8 cellular contexts compared by ENCODE assay signal in the genomic region with DNA sequence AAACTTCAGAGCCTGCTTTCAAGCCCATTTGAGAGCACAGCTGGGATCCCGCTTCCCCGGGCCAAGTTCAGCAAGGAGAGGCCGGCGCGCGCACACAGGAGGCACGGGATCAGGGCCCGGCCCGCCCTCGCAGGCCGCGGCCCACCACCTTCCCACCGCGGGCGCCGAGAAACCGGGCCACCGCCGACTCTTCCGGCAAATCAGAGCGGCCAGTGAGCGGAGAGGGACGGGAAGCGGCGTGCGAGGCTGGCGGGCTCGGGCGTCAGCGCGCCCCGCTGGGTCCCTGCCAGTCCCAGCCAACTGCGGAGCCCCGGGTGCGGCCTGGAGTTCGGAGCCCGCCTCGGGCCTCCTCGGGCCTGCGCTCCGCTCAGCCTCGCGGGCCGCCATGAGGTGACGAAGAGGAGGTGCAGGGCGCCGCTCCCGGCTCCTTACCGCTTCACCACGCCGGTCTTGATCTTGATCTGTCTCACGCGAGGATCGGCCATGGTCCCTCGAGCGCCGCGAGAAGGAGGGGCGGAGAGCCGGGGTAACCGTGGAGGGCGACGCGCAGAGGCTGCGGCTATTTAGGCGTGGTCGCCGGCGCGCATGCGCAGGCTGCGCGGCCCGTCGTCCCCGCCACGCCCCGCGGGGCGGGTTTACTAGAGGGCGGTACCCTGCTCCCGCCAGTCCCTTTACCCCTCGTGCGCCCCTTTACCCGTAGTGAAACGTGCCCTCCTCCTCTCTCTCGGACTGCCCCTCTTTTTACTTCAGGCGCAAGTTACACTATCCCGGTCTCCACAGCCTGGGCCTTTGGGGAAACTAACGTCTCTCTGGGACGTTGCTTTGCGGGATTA. TPM values are rescaled to one million over a fixed set of nuclear protein-coding genes. Genes with fewer than 3 reads are reported as not detected.
A peak's percentile ranks its signal among the peaks of the same experiment; 100 is the strongest.
DNase-seq lines count a peak whose midpoint lies in the region; ATAC-seq and TF ChIP-seq lines count a peak whose summit lies in the region.

TSS of gene TBCA (minus strand) at position 567 of the 833 bp plus-strand sequence. CDS start at position 485, 82 bp downstream.

- TF ChIP-seq CTCF in left ventricle myocardium inferior (IDR thresholded peaks at IDR 0.05; ENCODE audit: borderline replicate concordance) (peak; percentile 38), psoas muscle (IDR thresholded peaks at IDR 0.05) (no peak)

- 0 to 1% (median 0%) methylated on average over 65 to 92 of the region's 92 CpGs for WGBS in psoas muscle, 3 donors
- WGBS in urinary bladder: under 1% methylated on average over 92 of the region's 92 CpGs

- H3K4me1 ChIP-seq in left ventricle myocardium inferior (peaks cover 56% of the 10 kb centered on the region), psoas muscle (peaks cover 40% of the 10 kb centered on the region), urinary bladder (ENCODE audit: insufficient read depth) (peaks cover 3% of the 10 kb centered on the region)

- peaks cover 22% of the 10 kb centered on the region for H3K36me3 Mint-ChIP-seq in T-helper 1 cell treated with Interleukin-12 subunit alpha and Interleukin-12 subunit beta and Interleukin-4 antibody, amounts not matched to agents 30 μg/mL and 1 μg/mL, for 36 hours (ENCODE audit: low read depth)

- H3K4me3 Mint-ChIP-seq in T-helper 1 cell treated with Interleukin-12 subunit alpha and Interleukin-12 subunit beta and Interleukin-4 antibody, amounts not matched to agents 30 μg/mL and 1 μg/mL, for 36 hours: peak within 1 kb of the TSS; percentile 95

- peaks cover 36% of the 10 kb centered on the region for H3K4me1 Mint-ChIP-seq in T-helper 1 cell treated with Interleukin-12 subunit alpha and Interleukin-12 subunit beta and Interleukin-4 antibody, amounts not matched to agents 30 μg/mL and 1 μg/mL, for 36 hours (ENCODE audit: low read depth)

- H3K27me3 ChIP-seq in left ventricle myocardium inferior (ENCODE audit: low read depth): no peaks in the 10 kb centered on the region
- no peaks in the 10 kb centered on the region for H3K27me3 ChIP-seq in psoas muscle (ENCODE audit: insufficient read depth in 3 of 3, low read length in 2 of 3)

- intact Hi-C loops in left ventricle myocardium inferior (cut with micrococcal nuclease) (no loop called here), psoas muscle (cut with DNase I) (loop anchor here in 1 of 2 donors (10.0 kb wide), 1 partner anchor 131 kb away; no protein-coding TSS in a partner anchor)

- no peaks in the 10 kb centered on the region for H3K27me3 Mint-ChIP-seq in T-helper 1 cell treated with Interleukin-12 subunit alpha and Interleukin-12 subunit beta and Interleukin-4 antibody, amounts not matched to agents 30 μg/mL and 1 μg/mL, for 36 hours (ENCODE audit: low read depth)

- H3K9me3 ChIP-seq in left ventricle myocardium inferior (replicated peaks): no peaks in the 10 kb centered on the region
- H3K9me3 ChIP-seq in psoas muscle: no peaks in the 10 kb centered on the region

- DNase-seq in NCI-H1694 (lab: John Stamatoyannopoulos, UW): peak; percentile 74
- DNase-seq in amniotic stem cell (lab: John Stamatoyannopoulos, UW): peak; percentile 66
- DNase-seq in left ventricle myocardium inferior: peak; percentile 87
- DNase-seq in psoas muscle: peak; percentile 85 to 94

- peak within 1 kb of the TSS; percentile 93 for H3K4me3 ChIP-seq in left ventricle myocardium inferior
- peak within 1 kb of the TSS; percentile 67 for H3K4me3 ChIP-seq in psoas muscle
- H3K4me3 ChIP-seq in urinary bladder (ENCODE audit: low read depth, low read length): peak within 1 kb of the TSS; percentile 65

- H3K27ac ChIP-seq in left ventricle myocardium inferior (replicated peaks) (peak within 1 kb of the TSS; percentile 95), psoas muscle (peak within 1 kb of the TSS; percentile 88), urinary bladder (ENCODE audit: low read depth) (peak within 1 kb of the TSS; percentile 96)

- H3K36me3 ChIP-seq in left ventricle myocardium inferior: no peaks in the 10 kb centered on the region
- H3K36me3 ChIP-seq in psoas muscle (ENCODE audit: insufficient read depth in 1 of 2, low read depth in 1 of 2): peaks cover 0 to 9% of the 10 kb centered on the region in 2 donors
- H3K36me3 ChIP-seq in urinary bladder (ENCODE audit: insufficient read depth): no peaks in the 10 kb centered on the region

- ATAC-seq in GM18498 (IDR thresholded peaks at IDR 0.05; ENCODE audit: unreplicated experiment): peak; percentile 92
- peak; percentile 92 for ATAC-seq in HG02885 (IDR thresholded peaks at IDR 0.05; ENCODE audit: poor library complexity, unreplicated experiment)
- ATAC-seq in psoas muscle: peak; percentile 95 to 96 (median 95)

- H3K27ac Mint-ChIP-seq in T-helper 1 cell treated with Interleukin-12 subunit alpha and Interleukin-12 subunit beta and Interleukin-4 antibody, amounts not matched to agents 30 μg/mL and 1 μg/mL, for 36 hours: peak within 1 kb of the TSS; percentile 97

- H3K9me3 Mint-ChIP-seq in T-helper 1 cell treated with Interleukin-12 subunit alpha and Interleukin-12 subunit beta and Interleukin-4 antibody, amounts not matched to agents 30 μg/mL and 1 μg/mL, for 36 hours: no peaks in the 10 kb centered on the region

RNA-seq across cellular contexts. Expression of gene TBCA, which starts in this region (rescaled TPM):
- total RNA-seq in left ventricle myocardium inferior: 147 TPM
- 100 to 1,000 TPM in 3 of 4 donors, 10 to 100 TPM in 1; 93.3 to 132 (median 117) TPM for total RNA-seq in psoas muscle
- 100 to 1,000 TPM; 133 to 209 (median 141) TPM for polyA plus RNA-seq in psoas muscle
- total RNA-seq in urinary bladder: 98.8 TPM
- polyA plus RNA-seq in urinary bladder: 188 TPM

Comparison
In these comparisons a context has a peak if more than half of its experiments do, and no peak if none do; other contexts are left out.
1. Peak in every context shown above with its lines: DNase-seq, ATAC-seq, H3K4me3 ChIP-seq and H3K27ac ChIP-seq.